ENCODE assay signal across 29 cellular contexts in the genomic region with DNA sequence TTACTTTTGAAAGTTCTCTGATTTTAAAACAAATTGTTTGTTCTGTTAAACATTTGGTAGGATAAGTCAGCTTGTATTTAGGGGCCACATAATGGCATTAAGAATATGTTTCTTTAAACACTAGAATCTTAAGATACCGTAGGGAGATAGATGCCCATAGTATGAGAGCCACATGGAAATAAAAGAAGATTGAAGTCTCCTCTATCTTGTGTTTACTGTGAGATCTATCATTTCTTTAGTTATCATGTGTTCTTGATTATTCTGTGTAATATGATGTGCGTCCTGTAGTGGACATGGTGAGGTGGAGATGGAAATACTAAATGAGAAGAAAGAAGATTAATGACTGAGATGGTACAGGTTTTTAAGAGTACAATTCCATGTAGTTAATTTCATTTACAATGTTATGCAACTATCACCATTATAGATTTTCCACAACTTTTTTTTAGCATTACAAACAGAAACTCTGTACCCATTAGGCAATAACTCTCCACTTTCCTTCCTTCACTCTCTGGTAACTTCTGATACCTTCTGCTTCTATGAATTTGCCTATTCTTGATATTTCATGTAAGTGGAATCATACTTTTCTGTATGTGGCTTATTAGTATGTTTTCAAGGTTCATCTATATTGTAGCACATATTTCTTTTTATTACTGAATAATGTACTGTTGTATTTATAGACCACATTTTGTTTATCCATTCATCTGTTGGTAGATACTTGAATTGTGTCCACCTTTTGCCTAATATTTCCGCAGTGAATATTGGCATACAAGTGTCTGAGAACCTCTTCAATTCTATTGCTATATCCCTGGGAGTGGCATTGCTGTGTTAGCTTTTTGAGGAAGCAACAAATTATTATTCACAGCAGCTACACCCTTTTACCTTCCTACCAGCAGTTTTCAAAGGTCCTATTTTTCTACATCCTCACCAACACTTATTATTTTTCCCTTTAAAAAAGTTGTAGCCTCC.
"Had no signal": no experiment of that assay in that cellular context is flagged by ENCODE, and none has a peak within 500 bp of the region (broad histone marks: within the 10 kb centered on the region; RNA-seq: fewer than 3 reads in every experiment).

No MANE protein-coding gene starts in this region.

- DNase-seq: activated CD4-positive, alpha-beta memory T cell treated with anti-CD3 and anti-CD28 coated beads for 36 hours; activated CD4-positive, alpha-beta T cell treated with anti-CD3 and anti-CD28 coated beads for 36 hours; activated CD4-positive, alpha-beta T cell treated with anti-CD3 and anti-CD28 coated beads, Interleukin-2, amount 10 ng/mL, durations not matched to agents 7 days and 5 days; activated CD8-positive, alpha-beta memory T cell treated with anti-CD3 and anti-CD28 coated beads, Interleukin-2, amount 50 U/mL, for 4 hours; activated gamma-delta T cell treated with Interleukin-2 at 50 U/mL for 16 hours; activated naive CD4-positive, alpha-beta T cell treated with anti-CD3 and anti-CD28 coated beads for 36 hours; activated T-cell treated with anti-CD3 and anti-CD28 coated beads for 4 hours; activated T-cell treated with anti-CD3 and anti-CD28 coated beads, Interleukin-2, amount 50 U/mL, for 4 hours; adrenal gland; body of pancreas; NCI-H1105; NCI-H1417 treated with DMSO at 0.1 percent for 48 hours; NCI-H187 treated with DMSO at 0.1 percent for 48 hours; NCI-H2081; NCI-H2171 treated with DMSO at 0.1 percent for 48 hours; NCI-H226; NCI-H446 treated with DMSO at 0.1 percent for 48 hours; NCI-H524 treated with DMSO at 0.1 percent for 48 hours; NK-92 treated with Interleukin-12 subunit alpha and Interleukin-12 subunit beta, amount 100 ng/mL, for 24 hours; OCI-M1; Right ventricle myocardium superior; SK-N-SH had no signal

- H3K9ac ChIP-seq: KMS-11, SK-N-SH had no signal

- H3K27ac ChIP-seq: adrenal gland, body of pancreas, breast epithelium, KMS-11, SJSA1 had no signal

- FAIRE-seq: astrocyte had no signal

- H3K4me1 ChIP-seq: SJSA1 had no signal

- H3K36me3 ChIP-seq: breast epithelium had no signal

- H3K4me3 ChIP-seq: adrenal gland, body of pancreas, breast epithelium, SJSA1 had no signal

- H3K4me2 ChIP-seq: KMS-11, SK-N-SH had no signal

- H3K9me3 ChIP-seq: adrenal gland, body of pancreas, breast epithelium, SJSA1, SK-N-SH had no signal

- H3K27me3 ChIP-seq: adrenal gland, body of pancreas, breast epithelium, SJSA1 had no signal

- ATAC-seq: activated CD4-positive, alpha-beta T cell treated with anti-CD3 and anti-CD28 coated beads for 36 hours; activated CD4-positive, CD25-positive, alpha-beta regulatory T cell treated with anti-CD3 and anti-CD28 coated beads, Interleukin-2, amount 50 U/mL, for 24 hours; activated naive CD4-positive, alpha-beta T cell treated with anti-CD3 and anti-CD28 coated beads, Interleukin-2, amount 50 U/mL, for 72 hours; activated T-cell treated with anti-CD3 and anti-CD28 coated beads, Interleukin-2, amount 50 U/mL, for 4 hours; body of pancreas; WTC11 had no signal
